ENCODE assay signal across 1 cellular context in genomic region chr4:40258624-40259023, GRCh38.
TF ChIP-seq lines count a peak whose summit lies in the region.

No MANE protein-coding gene starts in this region.

TF ChIP-seq in WTC11, 78 proteins besides CTCF, POLR2A, EP300 and RAD21 (continued from another document):
- TF ChIP-seq MLX (CRISPR knock-in tag; IDR thresholded peaks at IDR 0.05) (no peak), ATF3 (CRISPR knock-in tag; conservative IDR thresholded peaks at IDR 0.05) (no peak), ZNF423 (CRISPR knock-in tag; IDR thresholded peaks at IDR 0.05) (no peak), ZNF232 (CRISPR knock-in tag; IDR thresholded peaks at IDR 0.05) (no peak), MAX (CRISPR knock-in tag; IDR thresholded peaks at IDR 0.05) (0 out of 2 replicates have a peak, but pooled peaks have one; percentile 30), SP1 (CRISPR knock-in tag; conservative IDR thresholded peaks at IDR 0.05) (no peak), ZSCAN18 (CRISPR knock-in tag; IDR thresholded peaks at IDR 0.05) (no peak), CREB1 (CRISPR knock-in tag; IDR thresholded peaks at IDR 0.05) (0 out of 2 replicates have a peak, but pooled peaks have one; percentile 27), ZNF317 (CRISPR knock-in tag; IDR thresholded peaks at IDR 0.05; ENCODE audit: borderline replicate concordance, low read depth) (no peak), GTF2I (CRISPR knock-in tag; conservative IDR thresholded peaks at IDR 0.05) (no peak), FOXP1 (CRISPR knock-in tag; IDR thresholded peaks at IDR 0.05; ENCODE audit: borderline replicate concordance) (no peak)
